In the genomic region with DNA sequence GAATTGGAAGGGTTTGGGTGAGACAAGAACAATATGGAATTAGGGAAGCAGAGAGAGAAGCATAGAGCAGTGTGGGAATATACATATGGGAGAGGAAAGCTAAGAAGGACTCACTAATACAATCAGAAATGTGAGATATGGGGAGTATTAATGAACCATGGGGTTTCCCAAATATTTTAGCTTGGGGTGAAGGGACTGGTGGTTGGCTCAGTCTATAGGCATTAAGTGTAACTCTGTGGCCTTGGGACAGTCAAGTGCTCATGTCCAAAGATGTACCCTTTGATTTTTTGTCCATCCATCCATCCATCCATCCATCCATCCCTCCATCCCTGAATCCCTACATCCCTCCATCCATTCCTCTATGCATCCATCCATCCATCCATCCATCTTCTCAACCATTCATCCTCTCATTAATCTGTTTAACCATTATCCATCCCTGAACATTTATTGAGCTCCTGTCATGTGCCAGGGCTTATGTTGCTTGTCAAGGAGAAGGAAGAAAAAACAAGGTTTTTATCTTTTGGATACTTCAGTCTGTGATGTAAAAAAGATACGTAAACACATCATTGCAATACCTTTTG, we compare ENCODE assay signal across 34 cellular contexts.
"Had no signal": no experiment of that assay in that cellular context is flagged by ENCODE, and none has a peak within 500 bp of the region (broad histone marks: within the 10 kb centered on the region; RNA-seq: fewer than 3 reads in every experiment).

No MANE protein-coding gene starts in this region.

- H3K4me3 ChIP-seq: MG63 had no signal

- H3K9me3 ChIP-seq: MG63 had no signal

- H3K36me3 ChIP-seq: MG63 had no signal

- DNase-seq: Karpas-422, Kasumi-1, MG63, MM.1S, MV-4-11, NCI-H1048, NCI-H1092, NCI-H1092 treated with DMSO at 0.1 percent for 48 hours, NCI-H1105, NCI-H1105 treated with DMSO at 0.1 percent for 48 hours, NCI-H1417, NCI-H1417 treated with DMSO at 0.1 percent for 48 hours, NCI-H1436, NCI-H1436 treated with DMSO at 0.1 percent for 48 hours, NCI-H146, NCI-H1694, NCI-H1694 treated with DMSO at 0.1 percent for 48 hours, NCI-H187, NCI-H187 treated with DMSO at 0.1 percent for 48 hours, NCI-H1930, NCI-H2029, NCI-H2029 treated with DMSO at 0.1 percent for 48 hours, NCI-H2081, NCI-H2081 treated with DMSO at 0.1 percent for 48 hours, NCI-H2107, NCI-H2171, NCI-H2171 treated with DMSO at 0.1 percent for 48 hours, NCI-H2227 treated with DMSO at 0.1 percent for 48 hours, NCI-H226, NCI-H345, NCI-H446, NCI-H446 treated with DMSO at 0.1 percent for 48 hours, NCI-H510A, NCI-H510A treated with DMSO at 0.1 percent for 48 hours had no signal
